In genomic region chr18:41752826-41753225, GRCh38 we compare ENCODE assay signal across 5 cellular contexts.
"Had no signal": no experiment of that assay in that cellular context is flagged by ENCODE, and none has a peak within 500 bp of the region (broad histone marks: within the 10 kb centered on the region; RNA-seq: fewer than 3 reads in every experiment).

No MANE protein-coding gene starts in this region.

- DNase-seq: GM23248, GOT3, H7, HCEC 1CT, IMR-90 had no signal

- H3K9ac ChIP-seq: GM23248 had no signal

- H3K27ac ChIP-seq: GM23248 had no signal

- H3K4me3 ChIP-seq: GM23248 had no signal

- H2AFZ ChIP-seq: GM23248 had no signal
